In the genomic region with DNA sequence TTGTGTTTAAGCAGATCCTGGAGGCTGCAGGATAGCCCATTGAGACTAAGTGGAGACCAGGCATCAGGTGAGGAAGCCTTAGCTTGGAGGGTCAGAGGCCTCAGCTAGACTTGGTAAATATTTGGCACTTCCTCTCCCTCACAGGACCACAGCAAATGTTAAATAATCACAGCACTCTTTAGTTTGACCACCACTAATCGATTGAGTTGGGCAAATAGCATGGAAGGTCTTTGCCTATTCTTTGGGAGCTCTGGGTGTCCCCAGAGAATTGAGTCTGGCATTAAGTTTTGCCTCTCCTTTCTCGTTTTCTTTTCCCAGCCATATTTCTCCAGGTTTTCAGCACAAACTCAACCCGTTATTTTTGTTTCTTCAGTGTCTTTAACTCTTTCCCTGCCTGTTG, we compare ENCODE assay signal across 18 cellular contexts.
A peak's percentile ranks its signal among the peaks of the same experiment; 100 is the strongest.
DNase-seq lines count a peak whose midpoint lies in the region; TF ChIP-seq lines count a peak whose summit lies in the region.
"Had no signal": no experiment of that assay in that cellular context is flagged by ENCODE, and none has a peak within 500 bp of the region (broad histone marks: within the 10 kb centered on the region; RNA-seq: fewer than 3 reads in every experiment).

No MANE protein-coding gene starts in this region.

- no peak overlapping the region for H3K9ac ChIP-seq in rectal smooth muscle tissue (ENCODE audit: low read length)

- no peak overlapping the region for H3K4me3 Mint-ChIP-seq in activated naive CD8-positive, alpha-beta T cell
- H3K4me3 Mint-ChIP-seq in activated naive CD8-positive, alpha-beta T cell treated with anti-CD3 and anti-CD28 coated beads for 36 hours: no peak overlapping the region

- peaks cover 9% of the 10 kb centered on the region for H3K4me1 Mint-ChIP-seq in activated naive CD8-positive, alpha-beta T cell (ENCODE audit: low read depth)
- H3K4me1 Mint-ChIP-seq in activated naive CD8-positive, alpha-beta T cell treated with anti-CD3 and anti-CD28 coated beads for 36 hours: peaks cover 28% of the 10 kb centered on the region

- no peaks in the 10 kb centered on the region for H3K36me3 ChIP-seq in rectal smooth muscle tissue (ENCODE audit: control insufficient read depth, insufficient read depth, low read length)
- H3K36me3 ChIP-seq in ovary: no peaks in the 10 kb centered on the region

- no peak for DNase-seq in activated naive CD8-positive, alpha-beta T cell treated with anti-CD3 and anti-CD28 coated beads for 36 hours
- no peak for DNase-seq in dorsolateral prefrontal cortex
- no peak for DNase-seq in ovary
- no peak for DNase-seq in foreskin fibroblast
- no peak for DNase-seq in activated naive CD4-positive, alpha-beta T cell treated with Interleukin-2 at 50 U/mL for 16 hours
- DNase-seq in glomerular visceral epithelial cell (ENCODE audit: extremely low spot score): no peak
- DNase-seq: 8988T, COR-L47, H7, Kasumi-1, NCI-H187 treated with DMSO at 0.1 percent for 48 hours, NCI-H2171, NCI-H446 treated with DMSO at 0.1 percent for 48 hours, NCI-H774, SHP77 had no signal

- H3K4me3 ChIP-seq in dorsolateral prefrontal cortex: no peak overlapping the region
- H3K4me3 ChIP-seq in rectal smooth muscle tissue (ENCODE audit: low read length): no peak overlapping the region
- no peak overlapping the region for H3K4me3 ChIP-seq in ovary
- H3K4me3 ChIP-seq in foreskin fibroblast (ENCODE audit: low read depth in 1 of 2, low read length in 2 of 2): no peak overlapping the region

- H3K36me3 Mint-ChIP-seq in activated naive CD8-positive, alpha-beta T cell: peaks cover 22% of the 10 kb centered on the region
- H3K36me3 Mint-ChIP-seq in activated naive CD8-positive, alpha-beta T cell treated with anti-CD3 and anti-CD28 coated beads for 36 hours: peaks cover 27% of the 10 kb centered on the region

- peak overlapping the region; percentile 1 for H3K27ac Mint-ChIP-seq in activated naive CD8-positive, alpha-beta T cell
- H3K27ac Mint-ChIP-seq in activated naive CD8-positive, alpha-beta T cell treated with anti-CD3 and anti-CD28 coated beads for 36 hours: no peak overlapping the region

- intact Hi-C loops in dorsolateral prefrontal cortex (cut with DNase I): no loop called here
- intact Hi-C loops in ovary (cut with DNase I): no loop called here

- no peak for TF ChIP-seq EP300 in ovary (IDR thresholded peaks at IDR 0.05)

- H3K27ac ChIP-seq in dorsolateral prefrontal cortex (peak overlapping the region in 51 of 59 donors; percentile 12 to 87 (median 59)), rectal smooth muscle tissue (ENCODE audit: low read depth, low read length) (peak overlapping the region; percentile 38), ovary (no peak overlapping the region)
- H3K27ac ChIP-seq: C4-2B had no signal

- H3K9me3 Mint-ChIP-seq in activated naive CD8-positive, alpha-beta T cell (ENCODE audit: low read depth): no peaks in the 10 kb centered on the region
- no peaks in the 10 kb centered on the region for H3K9me3 Mint-ChIP-seq in activated naive CD8-positive, alpha-beta T cell treated with anti-CD3 and anti-CD28 coated beads for 36 hours

- TF ChIP-seq POLR2A in ovary (IDR thresholded peaks at IDR 0.05): no peak

- no peaks in the 10 kb centered on the region for H3K27me3 ChIP-seq in dorsolateral prefrontal cortex
- H3K27me3 ChIP-seq in rectal smooth muscle tissue (ENCODE audit: control insufficient read depth, insufficient read depth, low read length): no peaks in the 10 kb centered on the region
- no peaks in the 10 kb centered on the region for H3K27me3 ChIP-seq in ovary

- TF ChIP-seq CTCF in dorsolateral prefrontal cortex (IDR thresholded peaks at IDR 0.05 in 54 of 56, conservative IDR thresholded peaks at IDR 0.05 in 2 of 56; ENCODE audit: low read depth in 1 of 56, partially characterized antibody in 56 of 56) (no peak), ovary (IDR thresholded peaks at IDR 0.05) (no peak), foreskin fibroblast (IDR thresholded peaks at IDR 0.05; ENCODE audit: low read depth, low read length) (no peak)

- peaks cover 37% of the 10 kb centered on the region for H3K4me1 ChIP-seq in rectal smooth muscle tissue (ENCODE audit: control insufficient read depth, insufficient read depth, low read length)
- H3K4me1 ChIP-seq in ovary (ENCODE audit: insufficient read depth): peaks cover 23% of the 10 kb centered on the region

- WGBS in ovary, 3 donors: 40 to 50% (median 42%) methylated on average over 3 of the region's 3 CpGs

- H3K9me3 ChIP-seq in ovary: no peaks in the 10 kb centered on the region

- no peaks in the 10 kb centered on the region for H3K27me3 Mint-ChIP-seq in activated naive CD8-positive, alpha-beta T cell
- no peaks in the 10 kb centered on the region for H3K27me3 Mint-ChIP-seq in activated naive CD8-positive, alpha-beta T cell treated with anti-CD3 and anti-CD28 coated beads for 36 hours

Comparison
In these comparisons a context has a peak if more than half of its experiments do, and no peak if none do; other contexts are left out.
1. H3K27ac ChIP-seq: peak in dorsolateral prefrontal cortex (51 of 59) and rectal smooth muscle tissue (single experiment); none in ovary (0 of 2).